Comparison of ENCODE assay signal across 16 cellular contexts in the genomic region with DNA sequence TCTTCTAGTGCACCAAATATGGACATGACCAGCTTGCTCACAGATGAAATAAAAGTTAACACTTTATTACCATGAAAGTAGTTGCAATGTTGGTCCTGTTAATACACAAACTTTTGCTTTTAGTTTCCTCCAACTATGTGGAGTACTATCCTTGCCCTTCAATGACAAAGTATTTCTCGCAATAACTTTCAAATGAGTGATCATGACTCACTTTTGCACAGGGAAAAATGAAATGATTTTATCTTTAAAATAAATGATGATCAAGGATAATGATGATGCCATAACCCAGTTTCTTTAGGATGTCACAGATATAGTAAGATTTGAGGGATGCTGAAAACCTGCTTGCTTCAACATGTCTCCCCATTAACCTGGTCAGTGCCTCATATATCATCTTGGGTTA.
"Had no signal": no experiment of that assay in that cellular context is flagged by ENCODE, and none has a peak within 500 bp of the region (broad histone marks: within the 10 kb centered on the region; RNA-seq: fewer than 3 reads in every experiment).

No MANE protein-coding gene starts in this region.

- H3K36me3 Mint-ChIP-seq: immature natural killer cell, natural killer cell had no signal

- H3K4me3 ChIP-seq: adrenal gland, body of pancreas, dorsolateral prefrontal cortex, prostate gland, right lobe of liver, upper lobe of right lung had no signal

- ATAC-seq: body of pancreas; natural killer cell; right lobe of liver; stimulated activated naive CD8-positive, alpha-beta T cell treated with anti-CD3 and anti-CD28 coated beads, Interleukin-15, Interleukin-2, amounts not matched to agents 100 U/mL and 50 U/mL, for 24 hours had no signal

- H3K27ac Mint-ChIP-seq: immature natural killer cell, natural killer cell had no signal

- H3K4me1 Mint-ChIP-seq: immature natural killer cell, natural killer cell had no signal

- H3K4me3 Mint-ChIP-seq: immature natural killer cell, natural killer cell had no signal

- H3K27ac ChIP-seq: adrenal gland, body of pancreas, dorsolateral prefrontal cortex, prostate gland, right lobe of liver, upper lobe of right lung had no signal

- H3K4me1 ChIP-seq: adrenal gland, body of pancreas, prostate gland, right lobe of liver had no signal

- H3K27me3 ChIP-seq: adrenal gland, body of pancreas, right lobe of liver, upper lobe of right lung had no signal

- H3K9me3 ChIP-seq: adrenal gland, prostate gland, right lobe of liver, upper lobe of right lung had no signal

- H3K36me3 ChIP-seq: adrenal gland, prostate gland, right lobe of liver, upper lobe of right lung had no signal

- DNase-seq: activated CD4-positive, alpha-beta T cell treated with anti-CD3 and anti-CD28 coated beads, Interleukin-2, amount 50 U/mL, for 4 hours; activated CD4-positive, CD25-positive, alpha-beta regulatory T cell treated with anti-CD3 and anti-CD28 coated beads, Interleukin-2, amount 50 U/mL, for 72 hours; activated naive CD4-positive, alpha-beta T cell treated with anti-CD3 and anti-CD28 coated beads, Interleukin-2, amount 50 U/mL, for 16 hours; activated T-cell treated with anti-CD3 and anti-CD28 coated beads, Interleukin-2, amount 50 U/mL, for 1 hour; adrenal gland; body of pancreas; dorsolateral prefrontal cortex; glutamatergic neuron; immature natural killer cell; natural killer cell; occipital lobe; right lobe of liver; stimulated activated CD4-positive, alpha-beta T cell treated with anti-CD3 and anti-CD28 coated beads, Interleukin-2, amount 100 ng/mL, for 48 hours; stimulated activated naive CD8-positive, alpha-beta T cell treated with anti-CD3 and anti-CD28 coated beads, Interleukin-15, Interleukin-2, amounts not matched to agents 100 U/mL and 50 U/mL, for 24 hours; upper lobe of right lung had no signal
